In the genomic region with DNA sequence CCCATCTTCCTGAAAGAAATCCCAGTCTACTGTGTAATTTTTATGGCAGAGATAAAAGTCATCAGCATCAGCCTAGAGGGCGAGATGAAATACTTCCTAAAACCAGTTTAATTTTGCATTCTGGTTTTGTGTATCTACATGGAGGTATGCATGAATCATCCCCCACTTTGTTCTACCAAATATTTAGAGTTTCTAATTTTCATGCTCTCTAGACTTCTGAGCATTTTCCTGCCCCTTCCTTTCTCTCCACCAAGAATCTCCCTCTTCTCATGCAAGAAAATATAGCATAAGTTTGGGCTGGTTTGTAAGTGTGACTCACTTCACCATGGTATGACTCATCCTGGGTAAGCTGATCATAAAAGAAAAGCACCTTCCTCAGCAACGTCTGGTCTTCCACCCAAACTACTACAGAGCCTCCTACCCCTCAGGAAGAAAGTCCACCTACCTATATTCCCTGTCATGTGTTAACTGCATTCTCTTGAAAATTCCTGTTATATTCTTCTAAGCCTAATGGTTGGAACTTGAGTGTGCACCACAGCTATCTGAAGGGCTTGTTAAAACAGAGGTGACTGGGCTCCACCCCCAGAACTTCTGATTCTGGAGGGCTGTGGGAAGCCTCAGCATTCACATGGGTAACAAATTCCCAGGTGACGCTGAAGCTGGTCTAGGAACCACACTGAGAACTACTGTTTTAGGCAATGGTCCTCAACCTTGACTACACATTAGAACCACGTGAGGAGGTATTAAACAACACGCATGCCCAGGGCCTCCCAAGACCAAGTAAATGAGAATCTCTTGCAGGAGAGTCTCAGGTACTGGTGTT, we compare ENCODE assay signal across 9 cellular contexts.
DNase-seq lines count a peak whose midpoint lies in the region; ATAC-seq lines count a peak whose summit lies in the region.
"Had no signal": no experiment of that assay in that cellular context is flagged by ENCODE, and none has a peak within 500 bp of the region (broad histone marks: within the 10 kb centered on the region; RNA-seq: fewer than 3 reads in every experiment).

No MANE protein-coding gene starts in this region.

- ATAC-seq in HG03095 (IDR thresholded peaks at IDR 0.05; ENCODE audit: unreplicated experiment): peak; percentile 93

- peak; percentile 10 to 24 for DNase-seq in stimulated activated CD4-positive, alpha-beta T cell treated with anti-CD3 and anti-CD28 coated beads, Interleukin-2, amount 100 ng/mL, for 24 hours
- DNase-seq in stimulated activated CD4-positive, alpha-beta T cell treated with anti-CD3 and anti-CD28 coated beads, Interleukin-2, amount 100 ng/mL, for 48 hours: no peak
- DNase-seq in SW480 (ENCODE audit: low spot score) (peak; percentile 83), iPS-NIHi7 (ENCODE audit: extremely low spot score) (peak; percentile 21), globus pallidus (ENCODE audit: low spot score) (no peak), C1 segment of cervical spinal cord (lab: John Stamatoyannopoulos, UW) (no peak), NCI-H1417 (lab: John Stamatoyannopoulos, UW) (no peak)
- DNase-seq: right lobe of liver had no signal

Comparison
In these comparisons a context has a peak if more than half of its experiments do, and no peak if none do; other contexts are left out.
1. DNase-seq: peak in stimulated activated CD4-positive, alpha-beta T cell treated with anti-CD3 and anti-CD28 coated beads, Interleukin-2, amount 100 ng/mL, for 24 hours (2 of 2), SW480 (single experiment) and iPS-NIHi7 (single experiment); none in stimulated activated CD4-positive, alpha-beta T cell treated with anti-CD3 and anti-CD28 coated beads, Interleukin-2, amount 100 ng/mL, for 48 hours (0 of 2), globus pallidus (single experiment), C1 segment of cervical spinal cord (0 of 14) and NCI-H1417 (0 of 3).